25 cellular contexts compared by ENCODE assay signal in genomic region chr15:73329501-73330200, GRCh38. TPM values are rescaled to one million over a fixed set of nuclear protein-coding genes. Genes with fewer than 3 reads are reported as not detected.
DNase-seq lines count a peak whose midpoint lies in the region; FAIRE-seq and TF ChIP-seq lines count a peak whose summit lies in the region.
"Had no signal": no experiment of that assay in that cellular context is flagged by ENCODE, and none has a peak within 500 bp of the region (broad histone marks: within the 10 kb centered on the region; RNA-seq: fewer than 3 reads in every experiment).

No MANE protein-coding gene starts in this region.

- TF ChIP-seq CTCF in CD14-positive monocyte (IDR thresholded peaks at IDR 0.05) = no peak
- TF ChIP-seq CTCF in sigmoid colon (IDR thresholded peaks at IDR 0.05) = no peak

- 91 to 93% methylated on average over 21 of the region's 21 CpGs for WGBS in sigmoid colon, 2 donors

- H3K4me3 Mint-ChIP-seq in CD14-positive monocyte = no peak overlapping the region
- no peak overlapping the region for H3K4me3 Mint-ChIP-seq in CD8-positive, alpha-beta memory T cell
- H3K4me3 Mint-ChIP-seq: CD8-positive, alpha-beta T cell; GM23338 had no signal

- peaks cover 15 to 27% (median 17%) of the 10 kb centered on the region in 3 donors for H3K27me3 Mint-ChIP-seq in CD14-positive monocyte (ENCODE audit: low read depth in 3 of 3)
- H3K27me3 Mint-ChIP-seq in CD8-positive, alpha-beta memory T cell = peaks cover 0 to 9% of the 10 kb centered on the region in 2 donors

- no peaks in the 10 kb centered on the region for H3K36me3 Mint-ChIP-seq in CD14-positive monocyte
- H3K36me3 Mint-ChIP-seq in CD8-positive, alpha-beta memory T cell = no peaks in the 10 kb centered on the region
- H3K36me3 Mint-ChIP-seq: CD8-positive, alpha-beta T cell had no signal

- no peaks in the 10 kb centered on the region for H3K4me1 ChIP-seq in sigmoid colon
- H3K4me1 ChIP-seq in CD8-positive, alpha-beta memory T cell (ENCODE audit: insufficient read depth, low read length) = no peaks in the 10 kb centered on the region
- H3K4me1 ChIP-seq: Peyer's patch had no signal

- no peak overlapping the region for H3K4me3 ChIP-seq in sigmoid colon
- no peak overlapping the region for H3K4me3 ChIP-seq in CD8-positive, alpha-beta memory T cell (ENCODE audit: low read length)
- H3K4me3 ChIP-seq: GM23338, K562, MG63, Peyer's patch had no signal

- H3K36me3 ChIP-seq in sigmoid colon = no peaks in the 10 kb centered on the region
- H3K36me3 ChIP-seq in CD8-positive, alpha-beta memory T cell (ENCODE audit: insufficient read depth, low read length) = no peaks in the 10 kb centered on the region
- H3K36me3 ChIP-seq: MG63, Peyer's patch had no signal

- intact Hi-C loops in CD14-positive monocyte (cut with micrococcal nuclease) = no loop called here
- intact Hi-C loops in sigmoid colon (cut with DNase I) = no loop called here

- no peaks in the 10 kb centered on the region for H3K9me3 ChIP-seq in sigmoid colon
- H3K9me3 ChIP-seq in CD8-positive, alpha-beta memory T cell (ENCODE audit: low read length) = no peaks in the 10 kb centered on the region
- H3K9me3 ChIP-seq: MG63, Peyer's patch had no signal

- H3K4me1 Mint-ChIP-seq in CD14-positive monocyte = no peaks in the 10 kb centered on the region
- peaks cover 0 to 4% (median 4%) of the 10 kb centered on the region in 3 donors for H3K4me1 Mint-ChIP-seq in CD8-positive, alpha-beta memory T cell

- POLR2A ChIA-PET in CD8-positive, alpha-beta memory T cell (lab: Charles Lee) = no interaction called here

- CTCF ChIA-PET in CD8-positive, alpha-beta memory T cell (lab: Charles Lee) = no interaction called here

- no peak for TF ChIP-seq EP300 in sigmoid colon (IDR thresholded peaks at IDR 0.05)

- peak; percentile 42 for FAIRE-seq in HTR-8/SVneo (lab: Jason Lieb, UNC)
- FAIRE-seq: G401.6, GM12892, K562 had no signal

- DNase-seq in CD14-positive monocyte (ENCODE audit: low spot score) (peak; percentile 34), HTR-8/SVneo (ENCODE audit: insufficient read length, low spot score) (no peak), islet precursor cell (peak; percentile 50), sigmoid colon (peak; percentile 48), nucleus accumbens (lab: John Stamatoyannopoulos, UW) (no peak), NCI-H1436 treated with DMSO at 0.1 percent for 48 hours (lab: John Stamatoyannopoulos, UW) (no peak)
- DNase-seq in CD8-positive, alpha-beta memory T cell = no peak
- DNase-seq: Calu3; CD8-positive, alpha-beta T cell; DMS153; MG63; NCI-H1048; NCI-H1417 treated with DMSO at 0.1 percent for 48 hours; NCI-H187 treated with DMSO at 0.1 percent for 48 hours; NCI-H2227 treated with DMSO at 0.1 percent for 48 hours; NCI-H510A; NCI-H82 had no signal

- H3K27ac Mint-ChIP-seq in CD14-positive monocyte = no peak overlapping the region
- H3K27ac Mint-ChIP-seq in CD8-positive, alpha-beta memory T cell = peak overlapping the region in 1 of 8 donors; percentile 33
- H3K27ac Mint-ChIP-seq: CD8-positive, alpha-beta T cell had no signal

- H3K27me3 ChIP-seq in sigmoid colon = peaks cover 0 to 8% (median 0%) of the 10 kb centered on the region in 3 donors
- no peaks in the 10 kb centered on the region for H3K27me3 ChIP-seq in CD8-positive, alpha-beta memory T cell (ENCODE audit: insufficient read depth, low read length, poor library complexity, severe bottlenecking)
- H3K27me3 ChIP-seq: MG63, Peyer's patch had no signal

- no peak for TF ChIP-seq POLR2A in sigmoid colon (IDR thresholded peaks at IDR 0.05)

- no peak overlapping the region for H3K27ac ChIP-seq in sigmoid colon
- H3K27ac ChIP-seq in CD8-positive, alpha-beta memory T cell (ENCODE audit: low read depth, low read length) = no peak overlapping the region
- H3K27ac ChIP-seq: Peyer's patch had no signal

- peaks cover 0 to 4% (median 0%) of the 10 kb centered on the region in 7 donors for H3K9me3 Mint-ChIP-seq in CD14-positive monocyte
- no peaks in the 10 kb centered on the region for H3K9me3 Mint-ChIP-seq in CD8-positive, alpha-beta memory T cell
- H3K9me3 Mint-ChIP-seq: CD8-positive, alpha-beta T cell; GM23338 had no signal

RNA-seq across cellular contexts. Expression of gene HCN4, which starts 39.1 kb away (rescaled TPM):
- not detected for polyA plus RNA-seq in CD14-positive monocyte
- total RNA-seq in sigmoid colon = not detected
- under 1 TPM in 2 of 3 donors, not detected in 1; under 0.01 to 0.04 TPM for polyA plus RNA-seq in sigmoid colon
- total RNA-seq in CD8-positive, alpha-beta memory T cell = under 1 TPM; 0.02 TPM
- polyA plus RNA-seq in CD8-positive, alpha-beta memory T cell = not detected
- total RNA-seq: CD8-positive, alpha-beta T cell; K562; LHCN-M2; SK-MEL-5 had no signal
- polyA plus RNA-seq: BJ, K562 had no signal

Comparison
In these comparisons a context has a peak if more than half of its experiments do, and no peak if none do; other contexts are left out.
1. DNase-seq: peak in CD14-positive monocyte (single experiment), islet precursor cell (single experiment) and sigmoid colon (single experiment); none in HTR-8/SVneo (single experiment), nucleus accumbens (0 of 56), NCI-H1436 treated with DMSO at 0.1 percent for 48 hours (single experiment) and CD8-positive, alpha-beta memory T cell (0 of 5).